Comparison of ENCODE assay signal across 13 cellular contexts in the genomic region with DNA sequence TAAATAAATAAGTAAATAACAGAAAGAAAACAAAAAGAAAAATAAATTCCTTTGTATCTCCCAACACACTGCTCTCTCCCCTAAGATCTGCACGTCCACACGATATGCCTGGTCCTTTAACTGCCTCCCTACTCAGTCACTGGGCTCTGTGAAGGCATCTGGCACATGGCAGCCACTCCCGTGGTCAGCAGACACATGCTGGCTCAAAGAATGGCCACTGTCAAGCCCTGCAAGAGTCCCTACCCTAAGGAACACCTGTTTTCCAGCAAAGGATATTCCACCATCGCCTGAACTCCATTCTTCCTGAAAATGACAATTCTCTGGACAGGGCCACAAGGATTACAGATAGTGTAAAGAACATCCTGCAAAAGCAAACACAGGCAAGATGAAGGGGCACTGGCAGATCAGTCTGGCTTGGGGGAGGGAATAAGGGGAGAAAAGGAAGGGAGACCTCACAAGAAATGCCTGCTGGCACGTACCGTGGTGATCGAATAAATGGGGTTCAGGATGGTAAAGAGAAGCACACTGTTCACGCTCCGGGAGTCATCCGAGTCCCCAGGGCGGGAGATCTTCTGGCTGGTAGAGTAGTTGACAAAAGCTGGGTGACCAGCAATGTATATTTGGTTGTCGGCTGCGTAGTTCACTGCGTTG. TPM values are rescaled to one million over a fixed set of nuclear protein-coding genes. Genes with fewer than 3 reads are reported as not detected.
DNase-seq lines count a peak whose midpoint lies in the region; ATAC-seq and TF ChIP-seq lines count a peak whose summit lies in the region.
"Had no signal": no experiment of that assay in that cellular context is flagged by ENCODE, and none has a peak within 500 bp of the region (broad histone marks: within the 10 kb centered on the region; RNA-seq: fewer than 3 reads in every experiment).

No MANE protein-coding gene starts in this region.

- peaks cover 8% of the 10 kb centered on the region for H3K23me2 ChIP-seq in H9 (ENCODE audit: insufficient read length, low read depth, low read length, poor library complexity, severe bottlenecking)

- no peak overlapping the region for H2AFZ ChIP-seq in H9 (ENCODE audit: low read length)
- H2AFZ ChIP-seq in osteoblast (ENCODE audit: low read length): no peak overlapping the region

- no peaks in the 10 kb centered on the region for H3K9me3 ChIP-seq in CD4-positive, alpha-beta T cell (ENCODE audit: control insufficient read depth, low read length)
- no peaks in the 10 kb centered on the region for H3K9me3 ChIP-seq in H9 (ENCODE audit: control insufficient read depth, low read depth, low read length)
- no peaks in the 10 kb centered on the region for H3K9me3 ChIP-seq in osteoblast (ENCODE audit: low read depth, low read length)
- H3K9me3 ChIP-seq: SJCRH30 had no signal

- no peak overlapping the region for H2BK12ac ChIP-seq in H9 (ENCODE audit: insufficient read length, low read depth, low read length)

- H3K79me1 ChIP-seq in H9 (ENCODE audit: insufficient read depth, low read depth, low read length, poor library complexity, severe bottlenecking): peaks cover 8% of the 10 kb centered on the region

- H4K91ac ChIP-seq in H9 (ENCODE audit: insufficient read length, low read depth, low read length): no peak overlapping the region

- H3K14ac ChIP-seq in H9 (ENCODE audit: insufficient read depth, low read length): no peak overlapping the region

- no peak overlapping the region for H2BK5ac ChIP-seq in H9 (ENCODE audit: insufficient read length, low read length)

- H3K27ac Mint-ChIP-seq in CD4-positive, alpha-beta T cell: peak overlapping the region; percentile 68
- H3K27ac Mint-ChIP-seq in H9: peak overlapping the region; percentile 77 to 90 (median 87)
- H3K27ac Mint-ChIP-seq in activated naive CD8-positive, alpha-beta T cell treated with anti-CD3 and anti-CD28 coated beads for 36 hours: peak overlapping the region; percentile 91
- peak overlapping the region; percentile 79 for H3K27ac Mint-ChIP-seq in nephron progenitor cell

- H3K79me2 ChIP-seq in H9 (ENCODE audit: insufficient read depth, low read length) (peaks cover 18% of the 10 kb centered on the region), osteoblast (ENCODE audit: insufficient read depth, low read length) (peaks cover 87% of the 10 kb centered on the region)

- no peak for ATAC-seq in CD4-positive, alpha-beta T cell (ENCODE audit: poor library complexity)
- no peak for ATAC-seq in HG03039 (IDR thresholded peaks at IDR 0.05; ENCODE audit: unreplicated experiment)

- H3K36me3 Mint-ChIP-seq in CD4-positive, alpha-beta T cell (ENCODE audit: low read depth): peaks cover 99% of the 10 kb centered on the region
- H3K36me3 Mint-ChIP-seq in H9 (ENCODE audit: insufficient read depth in 1 of 3, low read depth in 3 of 3) (peaks cover 79 to 86% (median 86%) of the 10 kb centered on the region in 3 experiments), nephron progenitor cell (ENCODE audit: low read depth) (peaks cover 82% of the 10 kb centered on the region)
- H3K36me3 Mint-ChIP-seq in activated naive CD8-positive, alpha-beta T cell treated with anti-CD3 and anti-CD28 coated beads for 36 hours: peaks cover 78% of the 10 kb centered on the region

- no peak overlapping the region for H2BK20ac ChIP-seq in H9 (ENCODE audit: low read depth, low read length, poor library complexity, severe bottlenecking)

- peaks cover 5% of the 10 kb centered on the region for H3K27me3 Mint-ChIP-seq in CD4-positive, alpha-beta T cell
- H3K27me3 Mint-ChIP-seq in H9 (ENCODE audit: low read depth): peaks cover 3% of the 10 kb centered on the region; the same call in 1 of the 2 replicates
- peaks cover 5% of the 10 kb centered on the region for H3K27me3 Mint-ChIP-seq in activated naive CD8-positive, alpha-beta T cell treated with anti-CD3 and anti-CD28 coated beads for 36 hours
- peaks cover 8% of the 10 kb centered on the region for H3K27me3 Mint-ChIP-seq in nephron progenitor cell (ENCODE audit: low read depth, poor library complexity)

- H3K4me1 Mint-ChIP-seq in CD4-positive, alpha-beta T cell (ENCODE audit: low read depth): peaks cover 85% of the 10 kb centered on the region
- H3K4me1 Mint-ChIP-seq in H9 (peaks cover 20 to 23% of the 10 kb centered on the region in 2 experiments), nephron progenitor cell (peaks cover 55% of the 10 kb centered on the region)
- H3K4me1 Mint-ChIP-seq in activated naive CD8-positive, alpha-beta T cell treated with anti-CD3 and anti-CD28 coated beads for 36 hours: peaks cover 77% of the 10 kb centered on the region

- TF ChIP-seq CTCF in CD4-positive, alpha-beta T cell (IDR thresholded peaks at IDR 0.05): no peak
- no peak for TF ChIP-seq CTCF in H9 (conservative IDR thresholded peaks at IDR 0.05)
- TF ChIP-seq CTCF in nephron progenitor cell (IDR thresholded peaks at IDR 0.05): no peak
- TF ChIP-seq CTCF in osteoblast (IDR thresholded peaks at IDR 0.05; ENCODE audit: extremely low read depth, low read depth, low read length): no peak
- no peak for TF ChIP-seq CTCF in GM13976 (IDR thresholded peaks at IDR 0.05; ENCODE audit: borderline replicate concordance, control extremely low read depth, extremely low read depth, insufficient read depth, missing control alignments)

- H4K8ac ChIP-seq in H9 (replicated peaks; ENCODE audit: insufficient read length, low read depth, low read length): no peak overlapping the region

- no CpG with 5 or more reads among the region's 14 CpGs for WGBS in H9 (ENCODE audit: extremely low coverage, insufficient read length, low lambda C conversion rate)

- no peak overlapping the region for H3K27ac ChIP-seq in CD4-positive, alpha-beta T cell (ENCODE audit: low read depth, low read length)
- no peak overlapping the region for H3K27ac ChIP-seq in H9 (ENCODE audit: insufficient read length, low read depth, low read length)
- no peak overlapping the region for H3K27ac ChIP-seq in osteoblast (ENCODE audit: low read depth, low read length)
- H3K27ac ChIP-seq: SJCRH30, WERI-Rb-1 had no signal

- intact Hi-C loops in CD4-positive, alpha-beta T cell (cut with DNase I, micrococcal nuclease): loop anchor here in 1 of 2 experiments (10.0 kb wide), 1 partner anchor 111 kb away; no protein-coding TSS in a partner anchor

- no peaks in the 10 kb centered on the region for H3K27me3 ChIP-seq in CD4-positive, alpha-beta T cell (ENCODE audit: control insufficient read depth, insufficient read depth, low read length)
- no peaks in the 10 kb centered on the region for H3K27me3 ChIP-seq in H9 (ENCODE audit: insufficient read depth, low read length)
- no peaks in the 10 kb centered on the region for H3K27me3 ChIP-seq in osteoblast (ENCODE audit: insufficient read depth, low read length)
- H3K27me3 ChIP-seq: SJCRH30 had no signal

- peaks cover 81% of the 10 kb centered on the region for H3K36me3 ChIP-seq in osteoblast (ENCODE audit: insufficient read depth, low read length)

- no peak for DNase-seq in CD4-positive, alpha-beta T cell
- DNase-seq in H9 (no peak), nephron progenitor cell (no peak), H4 (ENCODE audit: low spot score) (no peak), osteoblast (ENCODE audit: insufficient read length, low spot score, missing footprints) (no peak), GM13976 (ENCODE audit: low spot score) (no peak)
- DNase-seq in activated naive CD8-positive, alpha-beta T cell treated with anti-CD3 and anti-CD28 coated beads for 36 hours: no peak
- DNase-seq: Karpas-422, NCI-H2081, WERI-Rb-1 had no signal

- no peaks in the 10 kb centered on the region for H3K9me3 Mint-ChIP-seq in CD4-positive, alpha-beta T cell
- no peaks in the 10 kb centered on the region; a peak in 1 of 5 replicates for H3K9me3 Mint-ChIP-seq in H9
- H3K9me3 Mint-ChIP-seq in activated naive CD8-positive, alpha-beta T cell treated with anti-CD3 and anti-CD28 coated beads for 36 hours: no peaks in the 10 kb centered on the region
- no peaks in the 10 kb centered on the region for H3K9me3 Mint-ChIP-seq in nephron progenitor cell

- POLR2A ChIA-PET in CD4-positive, alpha-beta T cell (lab: Charles Lee): interaction anchor here (0.5 to 9.1 kb wide), 3 partner anchors 22 to 63 kb away, joined by 3 to 170 read pairs (median 3); a partner anchor contains a TSS

- H4K20me1 ChIP-seq in H9 (ENCODE audit: control insufficient read depth, insufficient read depth, insufficient read length) (peaks cover 4% of the 10 kb centered on the region), osteoblast (ENCODE audit: insufficient read depth, low read length) (peaks cover 80% of the 10 kb centered on the region)

- H3K4me2 ChIP-seq in H9 (ENCODE audit: insufficient read depth, insufficient read length, low read length) (no peak overlapping the region), osteoblast (ENCODE audit: insufficient read depth, low read length) (no peak overlapping the region)

- no peak overlapping the region for H3K4me3 ChIP-seq in osteoblast (ENCODE audit: insufficient read depth, low read length)
- H3K4me3 ChIP-seq: SJCRH30 had no signal

- H3T11ph ChIP-seq in H9 (ENCODE audit: low read length): no peak overlapping the region

- H2BK15ac ChIP-seq in H9 (ENCODE audit: low read depth, low read length): no peak overlapping the region

- H3K4me3 Mint-ChIP-seq in CD4-positive, alpha-beta T cell: peak overlapping the region; percentile 62
- no peak overlapping the region; a peak in 1 of 5 replicates for H3K4me3 Mint-ChIP-seq in H9
- peak overlapping the region; percentile 43 for H3K4me3 Mint-ChIP-seq in activated naive CD8-positive, alpha-beta T cell treated with anti-CD3 and anti-CD28 coated beads for 36 hours
- H3K4me3 Mint-ChIP-seq in nephron progenitor cell: no peak overlapping the region

- in situ Hi-C loops in GM13976 (cut with MboI; ENCODE audit: low sequenced_read_pairs, unreplicated experiment): no loop called here

- CTCF ChIA-PET in CD4-positive, alpha-beta T cell (lab: Charles Lee): interaction anchor here (1.4 kb wide), 1 partner anchor 85 kb away, joined by 3 read pairs; a partner anchor contains a TSS

- no peak overlapping the region for H2BK120ac ChIP-seq in H9 (ENCODE audit: low read depth, low read length, poor library complexity, severe bottlenecking)

- no peak overlapping the region for H3K9ac ChIP-seq in H9 (ENCODE audit: extremely low read depth, insufficient read length, low read length)

- H3K4ac ChIP-seq in H9 (ENCODE audit: low read depth, low read length): no peak overlapping the region

- H2AK5ac ChIP-seq in H9 (ENCODE audit: insufficient read length, low read length): no peak overlapping the region

- no peak overlapping the region for H3K18ac ChIP-seq in H9 (ENCODE audit: insufficient read length, low read depth, low read length)

- no peak overlapping the region for H4K5ac ChIP-seq in H9 (ENCODE audit: insufficient read length, low read depth, low read length)

- H3K4me1 ChIP-seq in H9 (ENCODE audit: insufficient read depth, low read length) (no peaks in the 10 kb centered on the region), osteoblast (ENCODE audit: insufficient read depth, low read length) (peaks cover 15% of the 10 kb centered on the region)

- H3K56ac ChIP-seq in H9 (ENCODE audit: insufficient read length, low read depth, low read length): no peak overlapping the region

- H3K23ac ChIP-seq in H9 (ENCODE audit: insufficient read length, low read depth, low read length): no peak overlapping the region

RNA-seq across cellular contexts. Expression of a gene that starts 4.3 kb away (rescaled TPM):
- 100 to 1,000 TPM; 535 to 565 TPM for total RNA-seq in CD4-positive, alpha-beta T cell
- 704 and 710 TPM in 2 replicates for total RNA-seq in H9 (2021)
- 100 to 1,000 TPM; 723 to 728 TPM for total RNA-seq in activated naive CD8-positive, alpha-beta T cell treated with anti-CD3 and anti-CD28 coated beads for 36 hours
- total RNA-seq in H4 (2014; rRNA removed; shearing (Covaris generic)): 249 and 281 TPM in 2 replicates
- total RNA-seq in osteoblast: 188 and 201 TPM in 2 replicates

RNA-seq across cellular contexts. Expression of a gene that starts 13.9 kb away (rescaled TPM):
- total RNA-seq in CD4-positive, alpha-beta T cell: 10 to 100 TPM; 32.6 to 35.3 TPM
- 141 and 145 TPM in 2 replicates for total RNA-seq in H9 (2021)
- total RNA-seq in activated naive CD8-positive, alpha-beta T cell treated with anti-CD3 and anti-CD28 coated beads for 36 hours: 100 to 1,000 TPM; 103 to 107 TPM
- total RNA-seq in H4 (2014; rRNA removed; shearing (Covaris generic)): 73.8 and 108 TPM in 2 replicates
- total RNA-seq in osteoblast: 35.1 and 36.9 TPM in 2 replicates

RNA-seq across cellular contexts. Expression of a gene that starts 32.6 kb away (rescaled TPM):
- total RNA-seq in CD4-positive, alpha-beta T cell: 10 to 100 TPM; 19.5 to 21.3 TPM
- 6.4 and 7.3 TPM in 2 replicates for total RNA-seq in H9 (2021)
- 10 to 100 TPM; 74.0 to 75.0 TPM for total RNA-seq in activated naive CD8-positive, alpha-beta T cell treated with anti-CD3 and anti-CD28 coated beads for 36 hours
- 0.23 and 1.2 TPM in 2 replicates for total RNA-seq in H4 (2014; rRNA removed; shearing (Covaris generic))
- total RNA-seq in osteoblast: 2.5 and 3.2 TPM in 2 replicates

RNA-seq across cellular contexts. Expression of a gene that starts 32.8 kb away (rescaled TPM):
- 1 to 10 TPM; 2.3 to 3.1 TPM for total RNA-seq in CD4-positive, alpha-beta T cell
- total RNA-seq in H9 (2021): 0.37 and 0.68 TPM in 2 replicates
- total RNA-seq in activated naive CD8-positive, alpha-beta T cell treated with anti-CD3 and anti-CD28 coated beads for 36 hours: under 1 TPM; 0.33 to 0.56 TPM
- total RNA-seq in H4 (2014; rRNA removed; shearing (Covaris generic)): 0.54 and 1.3 TPM in 2 replicates
- total RNA-seq in osteoblast: not detected in 2 replicates
- total RNA-seq: temporal lobe had no signal

RNA-seq across cellular contexts. Expression of a gene that starts 53.9 kb away (rescaled TPM):
- total RNA-seq in CD4-positive, alpha-beta T cell: 10 to 100 TPM; 60.8 to 67.8 TPM
- 8.4 and 9.2 TPM in 2 replicates for total RNA-seq in H9 (2021)
- total RNA-seq in activated naive CD8-positive, alpha-beta T cell treated with anti-CD3 and anti-CD28 coated beads for 36 hours: 10 to 100 TPM; 19.4 to 21.2 TPM
- 64.6 and 74.6 TPM in 2 replicates for total RNA-seq in H4 (2014; rRNA removed; shearing (Covaris generic))
- 76.9 and 77.4 TPM in 2 replicates for total RNA-seq in osteoblast

Comparison
In these comparisons a context has a peak if more than half of its experiments do, and no peak if none do; other contexts are left out.
1. H3K4me3 Mint-ChIP-seq: peak in CD4-positive, alpha-beta T cell (single experiment) and activated naive CD8-positive, alpha-beta T cell treated with anti-CD3 and anti-CD28 coated beads for 36 hours (single experiment); none in H9 (0 of 2) and nephron progenitor cell (single experiment).
2. Peak in every context shown above with its lines, with median percentiles within 50 percentile points of each other: H3K27ac Mint-ChIP-seq.